16 cellular contexts compared by ENCODE assay signal in the genomic region with DNA sequence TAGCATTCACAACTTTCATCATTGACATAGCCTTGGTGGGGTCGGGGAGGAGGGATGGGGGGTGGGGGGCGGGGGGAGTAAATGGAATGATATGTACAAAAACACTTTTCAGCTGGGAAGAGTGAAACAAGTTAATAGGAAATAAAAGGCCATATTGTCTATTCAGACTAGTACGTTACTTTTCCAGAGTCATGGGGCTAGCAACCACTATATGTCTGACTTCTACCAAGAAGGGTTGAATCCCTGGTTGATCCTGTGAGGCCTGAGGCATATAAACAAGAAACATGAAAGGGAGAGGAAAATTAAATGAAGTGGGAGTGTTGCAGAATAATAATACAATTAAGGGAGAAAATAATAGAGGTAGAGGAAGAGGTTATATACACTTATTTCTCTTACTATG.
A peak's percentile ranks its signal among the peaks of the same experiment; 100 is the strongest.
DNase-seq lines count a peak whose midpoint lies in the region; ATAC-seq and TF ChIP-seq lines count a peak whose summit lies in the region.
"Had no signal": no experiment of that assay in that cellular context is flagged by ENCODE, and none has a peak within 500 bp of the region (broad histone marks: within the 10 kb centered on the region; RNA-seq: fewer than 3 reads in every experiment).

No MANE protein-coding gene starts in this region.

- H3K4me1 Mint-ChIP-seq in MCF 10A (ENCODE audit: insufficient read depth, unreplicated experiment): no peaks in the 10 kb centered on the region

- H3K27me3 Mint-ChIP-seq in MCF 10A (ENCODE audit: insufficient read depth, unreplicated experiment): no peaks in the 10 kb centered on the region
- H3K27me3 Mint-ChIP-seq: activated T-helper 17 cell treated with anti-CD3 and anti-CD28 coated beads, Interleukin-2, amount 50 U/mL, for 72 hours had no signal

- H3K9me3 ChIP-seq in breast epithelium (no peaks in the 10 kb centered on the region), mammary epithelial cell (replicated peaks; ENCODE audit: insufficient read depth, low read length) (no peaks in the 10 kb centered on the region), mucosa of rectum (ENCODE audit: control insufficient read depth in 2 of 2, low read length in 2 of 2) (no peaks in the 10 kb centered on the region), upper lobe of left lung (no peaks in the 10 kb centered on the region)
- H3K9me3 ChIP-seq: HAP-1 had no signal

- H3K4me1 ChIP-seq in breast epithelium (peaks cover 0 to 4% of the 10 kb centered on the region in 2 donors), mammary epithelial cell (ENCODE audit: insufficient read depth, low read length) (peaks cover 24% of the 10 kb centered on the region), mucosa of rectum (ENCODE audit: control insufficient read depth in 2 of 2, insufficient read depth in 2 of 2, low read length in 2 of 2) (peaks cover 15 to 54% of the 10 kb centered on the region in 2 donors), upper lobe of left lung (peaks cover 40 to 48% (median 42%) of the 10 kb centered on the region in 4 donors)

- TF ChIP-seq POLR2A in breast epithelium (IDR thresholded peaks at IDR 0.05) (no peak), upper lobe of left lung (IDR thresholded peaks at IDR 0.05) (no peak)

- DNase-seq in MCF 10A (ENCODE audit: unreplicated experiment): peak; percentile 7
- DNase-seq in breast epithelium (ENCODE audit: low spot score in 2 of 2): no peak
- no peak for DNase-seq in mammary epithelial cell
- DNase-seq in upper lobe of left lung: no peak
- no peak for DNase-seq in EL
- no peak for DNase-seq in GM13976 (ENCODE audit: low spot score)
- DNase-seq: 8988T, DMS153, mesendoderm, NCI-H1436, NCI-H446, WERI-Rb-1 had no signal

- no peaks in the 10 kb centered on the region for H3K36me3 Mint-ChIP-seq in MCF 10A (ENCODE audit: insufficient read depth, unreplicated experiment)

- no peak for TF ChIP-seq EP300 in upper lobe of left lung (IDR thresholded peaks at IDR 0.05)

- no peaks in the 10 kb centered on the region for H4K20me1 ChIP-seq in mammary epithelial cell (ENCODE audit: insufficient read depth, low read length)

- H3K36me3 ChIP-seq in breast epithelium (no peaks in the 10 kb centered on the region), mammary epithelial cell (ENCODE audit: insufficient read depth, low read length) (no peaks in the 10 kb centered on the region), mucosa of rectum (ENCODE audit: control insufficient read depth in 2 of 2, insufficient read depth in 2 of 2, low read length in 2 of 2) (no peaks in the 10 kb centered on the region), upper lobe of left lung (no peaks in the 10 kb centered on the region)
- H3K36me3 ChIP-seq: HAP-1, WERI-Rb-1 had no signal

- CTCF ChIA-PET in MCF 10A (lab: Yijun Ruan, JAX) (interaction anchor here (1.1 kb wide), 1 partner anchor 99 kb away, joined by 6 read pairs; no protein-coding TSS in a partner anchor), mammary epithelial cell (lab: Charles Lee; ENCODE audit: low non-redundant PET) (no interaction called here)

- peak overlapping the region; percentile 80 for H3K4me2 ChIP-seq in mammary epithelial cell (ENCODE audit: insufficient read depth, low read depth, low read length)

- ATAC-seq in upper lobe of left lung (ENCODE audit: low FRiP score in 2 of 2) (no peak), HG02970 (IDR thresholded peaks at IDR 0.05; ENCODE audit: low FRiP score, unreplicated experiment) (no peak)

- intact Hi-C loops in MCF 10A (cut with micrococcal nuclease): no loop called here
- intact Hi-C loops in breast epithelium (cut with DNase I; ENCODE audit: low total_unique reads): no loop called here
- intact Hi-C loops in mammary epithelial cell (cut with micrococcal nuclease): no loop called here

- H3K27ac ChIP-seq in breast epithelium (peak overlapping the region in 1 of 2 donors; percentile 11), mammary epithelial cell (ENCODE audit: insufficient read depth, low read depth, low read length) (peak overlapping the region; percentile 54), mucosa of rectum (ENCODE audit: low read depth in 2 of 2, low read length in 2 of 2) (peak overlapping the region; percentile 75 to 87), upper lobe of left lung (peak overlapping the region in 3 of 4 donors; percentile 8 to 73 (median 38))

- no peak overlapping the region for H3K4me3 Mint-ChIP-seq in MCF 10A (ENCODE audit: unreplicated experiment)
- H3K4me3 Mint-ChIP-seq: activated T-helper 17 cell treated with anti-CD3 and anti-CD28 coated beads, Interleukin-2, amount 50 U/mL, for 72 hours had no signal

- no peak overlapping the region for H2AFZ ChIP-seq in mammary epithelial cell (ENCODE audit: low read depth, low read length)

- BruUV-seq in MCF 10A (replicated peaks; lab: Mats Ljungman, UMichigan) (no TSS peak), mammary epithelial cell (replicated peaks; lab: Mats Ljungman, UMichigan) (no TSS peak)

- POLR2A ChIA-PET in MCF 10A (lab: Yijun Ruan, JAX): interaction anchor here (0.7 to 1.4 kb wide), 4 partner anchors 10 to 154 kb away, joined by 3 to 5 read pairs (median 4); no protein-coding TSS in a partner anchor

- no CpG with 5 or more reads among the region's 3 CpGs for WGBS in mammary epithelial cell (ENCODE audit: low coverage, missing lambda C conversion rate)
- 85 to 89% methylated on average over 3 of the region's 3 CpGs for WGBS in upper lobe of left lung, 2 donors

- dilution Hi-C loops in mammary epithelial cell (cut with HindIII; ENCODE audit: low sequenced_read_pairs): loop anchor here (5.0 kb wide), 2 partner anchors 51 to 64 kb away; no protein-coding TSS in a partner anchor

- H3K9me3 Mint-ChIP-seq in MCF 10A (ENCODE audit: unreplicated experiment): no peaks in the 10 kb centered on the region
- H3K9me3 Mint-ChIP-seq: activated T-helper 17 cell treated with anti-CD3 and anti-CD28 coated beads, Interleukin-2, amount 50 U/mL, for 72 hours had no signal

- TF ChIP-seq CTCF in MCF 10A (IDR thresholded peaks at IDR 0.05; ENCODE audit: unreplicated experiment) (no peak), breast epithelium (IDR thresholded peaks at IDR 0.05) (no peak), mammary epithelial cell (conservative IDR thresholded peaks at IDR 0.05 in 1 of 2, IDR thresholded peaks at IDR 0.05 in 1 of 2; ENCODE audit: extremely low read depth in 1 of 2, insufficient read depth in 1 of 2, low read depth in 1 of 2, low read length in 2 of 2) (no peak), upper lobe of left lung (IDR thresholded peaks at IDR 0.05) (no peak), GM13976 (IDR thresholded peaks at IDR 0.05; ENCODE audit: borderline replicate concordance, control extremely low read depth, extremely low read depth, insufficient read depth, missing control alignments) (no peak)

- H3K4me3 ChIP-seq in breast epithelium (no peak overlapping the region), mammary epithelial cell (replicated peaks in 1 of 3; ENCODE audit: insufficient read depth in 1 of 3, low read depth in 2 of 3, low read length in 3 of 3) (no peak overlapping the region), mucosa of rectum (ENCODE audit: low read length in 2 of 2) (no peak overlapping the region), upper lobe of left lung (no peak overlapping the region)
- H3K4me3 ChIP-seq: HAP-1 had no signal

- no peak overlapping the region for H3K27ac Mint-ChIP-seq in MCF 10A (ENCODE audit: low read depth, unreplicated experiment)
- H3K27ac Mint-ChIP-seq: activated T-helper 17 cell treated with anti-CD3 and anti-CD28 coated beads, Interleukin-2, amount 50 U/mL, for 72 hours had no signal

- in situ Hi-C loops in mammary epithelial cell (cut with MboI; ENCODE audit: low sequenced_read_pairs in 2 of 2) (no loop called here), GM13976 (cut with MboI; ENCODE audit: low sequenced_read_pairs, unreplicated experiment) (no loop called here)

- no peak overlapping the region for H3K9ac ChIP-seq in mammary epithelial cell (ENCODE audit: insufficient read depth, low read length)
- H3K9ac ChIP-seq in mucosa of rectum (ENCODE audit: low read depth in 1 of 2, low read length in 2 of 2): peak overlapping the region in 1 of 2 donors; percentile 34

- H3K27me3 ChIP-seq in breast epithelium (no peaks in the 10 kb centered on the region), mammary epithelial cell (ENCODE audit: insufficient read depth, low read length) (no peaks in the 10 kb centered on the region), mucosa of rectum (ENCODE audit: control insufficient read depth in 2 of 2, insufficient read depth in 2 of 2, low read length in 2 of 2) (no peaks in the 10 kb centered on the region), upper lobe of left lung (no peaks in the 10 kb centered on the region)

- H3K79me2 ChIP-seq in mammary epithelial cell (ENCODE audit: insufficient read depth, low read length): no peaks in the 10 kb centered on the region
